Comparison of ENCODE assay signal across 17 cellular contexts in genomic region chr15:51403946-51404695, GRCh38.
"Had no signal": no experiment of that assay in that cellular context is flagged by ENCODE, and none has a peak within 500 bp of the region (broad histone marks: within the 10 kb centered on the region; RNA-seq: fewer than 3 reads in every experiment).

No MANE protein-coding gene starts in this region.

- ATAC-seq: lower lobe of right lung; psoas muscle; sciatic nerve; stimulated activated memory B cell treated with anti-CD40 and anti-IgM and Interleukin-4, amounts not matched to agents 10 μg/mL and 1 μg/mL and 100 μg/mL, for 72 hours had no signal

- H3K9me3 ChIP-seq: left lung, lower lobe of right lung, psoas muscle, spleen, tibial artery, upper lobe of left lung, uterus had no signal

- H3K36me3 Mint-ChIP-seq: stimulated activated memory B cell treated with anti-CD40 and anti-IgM and Interleukin-4, amounts not matched to agents 10 μg/mL and 1 μg/mL and 100 μg/mL, for 72 hours had no signal

- H3K27me3 ChIP-seq: left lung, tibial artery, upper lobe of left lung, uterus had no signal

- H3K9me3 Mint-ChIP-seq: dendritic cell treated with granulocyte-macrophage colony-stimulating factor and Interleukin-4, amounts not matched to agents 40 ng/mL and 50 ng/mL, for 4 days; nephron; stimulated activated memory B cell treated with anti-CD40 and anti-IgM and Interleukin-4, amounts not matched to agents 10 μg/mL and 1 μg/mL and 100 μg/mL, for 72 hours; stimulated activated naive CD8-positive, alpha-beta T cell treated with anti-CD3 and anti-CD28 coated beads, Interleukin-15, Interleukin-2, amounts not matched to agents 100 ng/mL and 50 ng/mL, for 24 hours had no signal

- H3K36me3 ChIP-seq: left lung, lower lobe of right lung, spleen, upper lobe of left lung, uterus had no signal

- H3K27ac Mint-ChIP-seq: dendritic cell treated with granulocyte-macrophage colony-stimulating factor and Interleukin-4, amounts not matched to agents 40 ng/mL and 50 ng/mL, for 4 days; stimulated activated memory B cell treated with anti-CD40 and anti-IgM and Interleukin-4, amounts not matched to agents 10 μg/mL and 1 μg/mL and 100 μg/mL, for 72 hours; stimulated activated naive CD8-positive, alpha-beta T cell treated with anti-CD3 and anti-CD28 coated beads, Interleukin-15, Interleukin-2, amounts not matched to agents 100 ng/mL and 50 ng/mL, for 24 hours had no signal

- H3K27ac ChIP-seq: hepatocyte, left lung, lower lobe of right lung, psoas muscle, spleen, tibial artery, upper lobe of left lung, uterus had no signal

- H3K4me3 Mint-ChIP-seq: dendritic cell treated with granulocyte-macrophage colony-stimulating factor and Interleukin-4, amounts not matched to agents 40 ng/mL and 50 ng/mL, for 4 days; nephron; stimulated activated memory B cell treated with anti-CD40 and anti-IgM and Interleukin-4, amounts not matched to agents 10 μg/mL and 1 μg/mL and 100 μg/mL, for 72 hours; stimulated activated naive CD8-positive, alpha-beta T cell treated with anti-CD3 and anti-CD28 coated beads, Interleukin-15, Interleukin-2, amounts not matched to agents 100 ng/mL and 50 ng/mL, for 24 hours had no signal

- DNase-seq: left lung; lower lobe of right lung; psoas muscle; retina; spleen; stimulated activated CD4-positive, alpha-beta T cell treated with anti-CD3 and anti-CD28 coated beads, Interleukin-15, amount 100 ng/mL, for 24 hours; stimulated activated CD4-positive, alpha-beta T cell treated with anti-CD3 and anti-CD28 coated beads, Interleukin-1b, Interleukin-23, amount 100 ng/mL, for 48 hours; stimulated activated CD4-positive, alpha-beta T cell treated with anti-CD3 and anti-CD28 coated beads, Interleukin-4, amount 100 ng/mL, for 24 hours; tibial artery; upper lobe of left lung; uterus had no signal

- H3K4me1 ChIP-seq: left lung, lower lobe of right lung, psoas muscle, tibial artery, uterus had no signal

- H3K4me3 ChIP-seq: hepatocyte, left lung, lower lobe of right lung, psoas muscle, spleen, tibial artery, upper lobe of left lung, uterus had no signal
